In the genomic region with DNA sequence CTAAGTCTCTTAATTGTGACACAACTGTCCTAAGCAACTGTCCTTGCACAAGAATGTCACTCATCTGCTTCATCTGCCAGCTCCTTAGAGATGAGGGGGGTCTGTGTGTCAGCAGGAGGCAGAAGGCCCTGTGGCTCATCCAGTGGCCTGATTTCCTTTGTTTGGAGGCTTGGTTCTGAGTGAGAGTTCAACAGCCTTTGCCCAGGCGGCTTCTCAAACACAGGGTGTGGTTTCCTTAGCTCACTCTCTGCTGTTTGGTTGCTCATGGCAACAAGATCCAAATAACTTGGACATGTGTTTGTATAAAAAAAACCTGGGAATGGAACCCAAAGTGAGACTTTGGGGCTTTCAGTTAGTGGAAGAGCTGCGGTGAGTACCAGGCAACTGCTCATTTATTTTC, we compare ENCODE assay signal across 11 cellular contexts. TPM values are rescaled to one million over a fixed set of nuclear protein-coding genes. Genes with fewer than 3 reads are reported as not detected.
DNase-seq lines count a peak whose midpoint lies in the region; ATAC-seq and TF ChIP-seq lines count a peak whose summit lies in the region.
"Had no signal": no experiment of that assay in that cellular context is flagged by ENCODE, and none has a peak within 500 bp of the region (broad histone marks: within the 10 kb centered on the region; RNA-seq: fewer than 3 reads in every experiment).

No MANE protein-coding gene starts in this region.

- in situ Hi-C loops in GM13976 (cut with MboI; ENCODE audit: low sequenced_read_pairs, unreplicated experiment): no loop called here

- no peaks in the 10 kb centered on the region for H3K27me3 Mint-ChIP-seq in chondrocyte (ENCODE audit: low read depth)

- H3K27ac ChIP-seq in lower lobe of right lung: peak overlapping the region; percentile 73

- DNase-seq in stimulated activated CD4-positive, alpha-beta T cell treated with anti-CD3 and anti-CD28 coated beads, Interleukin-4, amount 100 ng/mL, for 24 hours: peak; percentile 3
- no peak for DNase-seq in stimulated activated CD4-positive, alpha-beta T cell treated with anti-CD3 and anti-CD28 coated beads, Interleukin-15, amount 100 ng/mL, for 24 hours
- DNase-seq in chondrocyte (ENCODE audit: low spot score) (no peak), lower lobe of right lung (peak; percentile 57), GM13976 (ENCODE audit: low spot score) (no peak), MV-4-11 (lab: John Stamatoyannopoulos, UW) (no peak), retina (no peak)
- DNase-seq: DND-41, NCI-H146 had no signal

- H3K4me3 ChIP-seq in lower lobe of right lung: no peak overlapping the region

- H3K4me1 ChIP-seq in lower lobe of right lung: peaks cover 48% of the 10 kb centered on the region

- ATAC-seq in lower lobe of right lung: peak; percentile 75 to 88
- no peak for ATAC-seq in HG03442 (IDR thresholded peaks at IDR 0.05; ENCODE audit: unreplicated experiment)
- ATAC-seq: HCT116 had no signal

- H3K4me3 Mint-ChIP-seq in chondrocyte (ENCODE audit: unreplicated experiment): peak overlapping the region; percentile 27

- intact Hi-C loops in lower lobe of right lung (cut with DNase I): no loop called here

- no peaks in the 10 kb centered on the region for H3K27me3 ChIP-seq in lower lobe of right lung (ENCODE audit: low read depth)

- H3K36me3 Mint-ChIP-seq in chondrocyte (ENCODE audit: low read depth): peaks cover 15% of the 10 kb centered on the region

- H3K36me3 ChIP-seq in lower lobe of right lung: peaks cover 19% of the 10 kb centered on the region

- H3K9me3 ChIP-seq in lower lobe of right lung: no peaks in the 10 kb centered on the region

- TF ChIP-seq CTCF in chondrocyte (IDR thresholded peaks at IDR 0.05): no peak
- no peak for TF ChIP-seq CTCF in lower lobe of right lung (IDR thresholded peaks at IDR 0.05)
- TF ChIP-seq CTCF in GM13976 (IDR thresholded peaks at IDR 0.05; ENCODE audit: borderline replicate concordance, control extremely low read depth, extremely low read depth, insufficient read depth, missing control alignments): no peak

- H3K4me1 Mint-ChIP-seq in chondrocyte (ENCODE audit: low read depth): peaks cover 86% of the 10 kb centered on the region

- H3K27ac Mint-ChIP-seq in chondrocyte (ENCODE audit: unreplicated experiment): peak overlapping the region; percentile 93

- no peaks in the 10 kb centered on the region for H3K9me3 Mint-ChIP-seq in chondrocyte (ENCODE audit: low read depth)

RNA-seq across cellular contexts. Expression of gene MAP7D3, which starts 46.6 kb away (rescaled TPM):
- total RNA-seq in chondrocyte (48.2 to 52.7 TPM (median 50.8 TPM) in 3 replicates), lower lobe of right lung (8.2 TPM)

RNA-seq across cellular contexts. Expression of gene FHL1, which starts 57.2 kb away (rescaled TPM):
- 744 to 1,032 TPM (median 1,007 TPM) in 3 replicates for total RNA-seq in chondrocyte
- total RNA-seq in lower lobe of right lung: 248 TPM

Comparison
In these comparisons a context has a peak if more than half of its experiments do, and no peak if none do; other contexts are left out.
1. DNase-seq: peak in stimulated activated CD4-positive, alpha-beta T cell treated with anti-CD3 and anti-CD28 coated beads, Interleukin-4, amount 100 ng/mL, for 24 hours (single experiment) and lower lobe of right lung (single experiment); none in stimulated activated CD4-positive, alpha-beta T cell treated with anti-CD3 and anti-CD28 coated beads, Interleukin-15, amount 100 ng/mL, for 24 hours (single experiment), chondrocyte (single experiment), GM13976 (single experiment), MV-4-11 (single experiment) and retina (single experiment).